ENCODE assay signal across 12 cellular contexts in genomic region chr16:81591538-81591870, GRCh38.
A peak's percentile ranks its signal among the peaks of the same experiment; 100 is the strongest.
DNase-seq lines count a peak whose midpoint lies in the region; ATAC-seq and TF ChIP-seq lines count a peak whose summit lies in the region.
"Had no signal": no experiment of that assay in that cellular context is flagged by ENCODE, and none has a peak within 500 bp of the region (broad histone marks: within the 10 kb centered on the region; RNA-seq: fewer than 3 reads in every experiment).

No MANE protein-coding gene starts in this region.

- no peak overlapping the region for H3K27ac ChIP-seq in breast epithelium
- H3K27ac ChIP-seq in RWPE1 = peak overlapping the region; percentile 32
- no peak overlapping the region for H3K27ac ChIP-seq in smooth muscle cell (ENCODE audit: low read depth)
- H3K27ac ChIP-seq: SJCRH30 had no signal

- no peak overlapping the region for H2AFZ ChIP-seq in smooth muscle cell (ENCODE audit: low read depth)

- H3K79me2 ChIP-seq in smooth muscle cell (ENCODE audit: low read depth) = peaks cover 37% of the 10 kb centered on the region

- no peak overlapping the region for H3K9ac ChIP-seq in smooth muscle cell (ENCODE audit: low read depth)

- BruUV-seq in MCF 10A (replicated peaks; lab: Mats Ljungman, UMichigan) = no TSS peak

- H3K4me1 ChIP-seq in breast epithelium = no peaks in the 10 kb centered on the region
- H3K4me1 ChIP-seq in smooth muscle cell (ENCODE audit: low read depth) = no peaks in the 10 kb centered on the region
- H3K4me1 ChIP-seq: SJCRH30 had no signal

- H3K27me3 Mint-ChIP-seq in MCF 10A (ENCODE audit: insufficient read depth, unreplicated experiment) (no peaks in the 10 kb centered on the region), immature natural killer cell (ENCODE audit: low read depth in 3 of 3) (peaks cover 3 to 5% (median 3%) of the 10 kb centered on the region in 3 donors)
- H3K27me3 Mint-ChIP-seq in stimulated activated naive B cell treated with anti-CD40 and anti-IgM and Interleukin-4, amounts not matched to agents 10 μg/mL and 1 μg/mL and 100 μg/mL, for 72 hours = no peaks in the 10 kb centered on the region
- H3K27me3 Mint-ChIP-seq: CD4-positive, alpha-beta memory T cell had no signal

- H3K9me3 ChIP-seq in breast epithelium (no peaks in the 10 kb centered on the region), smooth muscle cell (replicated peaks; ENCODE audit: low read depth) (no peaks in the 10 kb centered on the region)
- H3K9me3 ChIP-seq: SJCRH30 had no signal

- H3K27me3 ChIP-seq in breast epithelium = no peaks in the 10 kb centered on the region
- H3K27me3 ChIP-seq in smooth muscle cell (ENCODE audit: low read depth) = no peaks in the 10 kb centered on the region
- H3K27me3 ChIP-seq: SJCRH30 had no signal

- H3K9me3 Mint-ChIP-seq in MCF 10A (ENCODE audit: unreplicated experiment) (no peaks in the 10 kb centered on the region), immature natural killer cell (no peaks in the 10 kb centered on the region)
- no peaks in the 10 kb centered on the region for H3K9me3 Mint-ChIP-seq in stimulated activated naive B cell treated with anti-CD40 and anti-IgM and Interleukin-4, amounts not matched to agents 10 μg/mL and 1 μg/mL and 100 μg/mL, for 72 hours
- H3K9me3 Mint-ChIP-seq: CD4-positive, alpha-beta memory T cell had no signal

- H3K4me2 ChIP-seq in smooth muscle cell = no peak overlapping the region

- CTCF ChIA-PET in MCF 10A (lab: Yijun Ruan, JAX) (no interaction called here), RWPE1 (lab: Yijun Ruan, JAX) (no interaction called here)

- DNase-seq in MCF 10A (ENCODE audit: unreplicated experiment) = no peak
- DNase-seq in breast epithelium (ENCODE audit: low spot score in 2 of 2) = no peak
- no peak for DNase-seq in RWPE1 (ENCODE audit: low spot score)
- no peak for DNase-seq in immature natural killer cell
- no peak for DNase-seq in stimulated activated naive B cell treated with anti-CD40 and anti-IgM and Interleukin-4, amounts not matched to agents 10 μg/mL and 1 μg/mL and 100 μg/mL, for 72 hours
- no peak for DNase-seq in smooth muscle cell (lab: John Stamatoyannopoulos, UW; ENCODE audit: unreplicated experiment)
- DNase-seq in SHP77 (lab: John Stamatoyannopoulos, UW) = no peak
- DNase-seq: CD4-positive, alpha-beta memory T cell; GF-D8; NCI-H2081 treated with DMSO at 0.1 percent for 48 hours; SJCRH30 had no signal

- H3K27ac Mint-ChIP-seq in MCF 10A (ENCODE audit: low read depth, unreplicated experiment) (peak overlapping the region; percentile 25), immature natural killer cell (peak overlapping the region; percentile 7 to 62 (median 44))
- peak overlapping the region; percentile 49 for H3K27ac Mint-ChIP-seq in stimulated activated naive B cell treated with anti-CD40 and anti-IgM and Interleukin-4, amounts not matched to agents 10 μg/mL and 1 μg/mL and 100 μg/mL, for 72 hours

- H3F3A ChIP-seq in smooth muscle cell (ENCODE audit: low read depth) = no peaks in the 10 kb centered on the region

- H3K4me3 Mint-ChIP-seq in MCF 10A (ENCODE audit: unreplicated experiment) = no peak overlapping the region
- no peak overlapping the region for H3K4me3 Mint-ChIP-seq in immature natural killer cell
- H3K4me3 Mint-ChIP-seq in stimulated activated naive B cell treated with anti-CD40 and anti-IgM and Interleukin-4, amounts not matched to agents 10 μg/mL and 1 μg/mL and 100 μg/mL, for 72 hours = no peak overlapping the region
- H3K4me3 Mint-ChIP-seq: CD4-positive, alpha-beta memory T cell had no signal

- peaks cover 9% of the 10 kb centered on the region for H3K36me3 Mint-ChIP-seq in MCF 10A (ENCODE audit: insufficient read depth, unreplicated experiment)
- H3K36me3 Mint-ChIP-seq in immature natural killer cell = peaks cover 0 to 6% (median 0%) of the 10 kb centered on the region in 3 donors
- peaks cover 14 to 32% of the 10 kb centered on the region in 2 donors for H3K36me3 Mint-ChIP-seq in stimulated activated naive B cell treated with anti-CD40 and anti-IgM and Interleukin-4, amounts not matched to agents 10 μg/mL and 1 μg/mL and 100 μg/mL, for 72 hours

- POLR2A ChIA-PET in MCF 10A (lab: Yijun Ruan, JAX) = no interaction called here
- POLR2A ChIA-PET in RWPE1 (lab: Yijun Ruan, JAX; ENCODE audit: low non-redundant PET) = no interaction called here

- 95% methylated on average over 2 of the region's 2 CpGs for WGBS in smooth muscle cell (ENCODE audit: low lambda C conversion rate)

- H3K4me3 ChIP-seq in breast epithelium (no peak overlapping the region), smooth muscle cell (no peak overlapping the region)
- H3K4me3 ChIP-seq: SJCRH30 had no signal

- peaks cover 19% of the 10 kb centered on the region for H3K4me1 Mint-ChIP-seq in MCF 10A (ENCODE audit: insufficient read depth, unreplicated experiment)
- H3K4me1 Mint-ChIP-seq in immature natural killer cell = peaks cover 45 to 61% of the 10 kb centered on the region in 2 donors
- peaks cover 30 to 44% of the 10 kb centered on the region in 2 donors for H3K4me1 Mint-ChIP-seq in stimulated activated naive B cell treated with anti-CD40 and anti-IgM and Interleukin-4, amounts not matched to agents 10 μg/mL and 1 μg/mL and 100 μg/mL, for 72 hours

- TF ChIP-seq POLR2A in breast epithelium (IDR thresholded peaks at IDR 0.05) = no peak

- intact Hi-C loops in MCF 10A (cut with micrococcal nuclease) = no loop called here
- intact Hi-C loops in breast epithelium (cut with DNase I; ENCODE audit: low total_unique reads) = no loop called here

- H4K20me1 ChIP-seq in smooth muscle cell (ENCODE audit: low read depth) = peaks cover 82% of the 10 kb centered on the region

- ATAC-seq in stimulated activated naive B cell treated with anti-CD40 and anti-IgM and Interleukin-4, amounts not matched to agents 10 μg/mL and 1 μg/mL and 100 μg/mL, for 72 hours (replicated peaks) = no peak
- no peak for ATAC-seq in GM21526 (IDR thresholded peaks at IDR 0.05; ENCODE audit: low FRiP score, unreplicated experiment)

- TF ChIP-seq CTCF in MCF 10A (IDR thresholded peaks at IDR 0.05; ENCODE audit: unreplicated experiment) = no peak
- no peak for TF ChIP-seq CTCF in breast epithelium (IDR thresholded peaks at IDR 0.05)
- TF ChIP-seq CTCF in RWPE1 (conservative IDR thresholded peaks at IDR 0.05; ENCODE audit: low read depth) = no peak
- no peak for TF ChIP-seq CTCF in smooth muscle cell (IDR thresholded peaks at IDR 0.05; ENCODE audit: borderline replicate concordance, insufficient read depth, poor library complexity, severe bottlenecking)

- no peaks in the 10 kb centered on the region for H3K36me3 ChIP-seq in breast epithelium
- H3K36me3 ChIP-seq in smooth muscle cell (ENCODE audit: low read depth) = no peaks in the 10 kb centered on the region
- H3K36me3 ChIP-seq: SJCRH30 had no signal
